In genomic region chr13:114296902-114297301, GRCh38 we compare ENCODE assay signal across 1 cellular context.
TF ChIP-seq lines count a peak whose summit lies in the region.

No MANE protein-coding gene starts in this region.

TF ChIP-seq in GM12878, 131 proteins besides CTCF, POLR2A, EP300 and RAD21 (continued from another document and continues in another):
- no peak for TF ChIP-seq MYB (IDR thresholded peaks at IDR 0.05; ENCODE audit: borderline replicate concordance, low read depth, low read length)
- TF ChIP-seq SMAD5 (IDR thresholded peaks at IDR 0.05; ENCODE audit: low read depth), result no peak
- TF ChIP-seq CEBPZ (IDR thresholded peaks at IDR 0.05; ENCODE audit: low read depth, low read length), result no peak
- peak; percentile 32; the same call in 1 of the 2 replicates for TF ChIP-seq NFIC (IDR thresholded peaks at IDR 0.05; ENCODE audit: low read depth, low read length)
- TF ChIP-seq ZNF384 (IDR thresholded peaks at IDR 0.05; ENCODE audit: borderline replicate concordance, low read depth, low read length), result 0 out of 2 replicates have a peak, but pooled peaks have one; percentile 31
- no peak for TF ChIP-seq HCFC1 (IDR thresholded peaks at IDR 0.05; ENCODE audit: low read length)
- TF ChIP-seq ZNF592 (IDR thresholded peaks at IDR 0.05), result no peak
- TF ChIP-seq USF1 (IDR thresholded peaks at IDR 0.05; ENCODE audit: borderline replicate concordance, extremely low read length, insufficient read depth, low read depth, low read length), result no peak
- no peak for TF ChIP-seq PRDM15 (CRISPR knock-in tag; IDR thresholded peaks at IDR 0.05)
- TF ChIP-seq USF2 (IDR thresholded peaks at IDR 0.05; ENCODE audit: borderline replicate concordance, low read depth, low read length), result no peak
- TF ChIP-seq E2F4 (IDR thresholded peaks at IDR 0.05; ENCODE audit: low read depth, low read length), result no peak
- TF ChIP-seq IRF4 (IDR thresholded peaks at IDR 0.05; ENCODE audit: low read depth, low read length), result 0 out of 2 replicates have a peak, but pooled peaks have one; percentile 20
- no peak for TF ChIP-seq ATF7 (IDR thresholded peaks at IDR 0.05; ENCODE audit: low read depth)
- TF ChIP-seq ZNF687 (IDR thresholded peaks at IDR 0.05), result no peak
- TF ChIP-seq BCLAF1 (IDR thresholded peaks at IDR 0.05), result no peak
- TF ChIP-seq ZNF217 (IDR thresholded peaks at IDR 0.05), result no peak
- TF ChIP-seq YY1 (IDR thresholded peaks at IDR 0.05; ENCODE audit: low read depth, low read length), result no peak
- TF ChIP-seq SP1 (IDR thresholded peaks at IDR 0.05; ENCODE audit: low read depth, low read length), result no peak
- no peak for TF ChIP-seq DPF2 (IDR thresholded peaks at IDR 0.05)
- no peak for TF ChIP-seq CHD2 (IDR thresholded peaks at IDR 0.05; ENCODE audit: borderline replicate concordance, low read depth, low read length)
- TF ChIP-seq ETV6 (conservative IDR thresholded peaks at IDR 0.05 in 1 of 2, IDR thresholded peaks at IDR 0.05 in 1 of 2; ENCODE audit: borderline replicate concordance in 1 of 2, low read depth in 1 of 2), result 0 out of 4 replicates have a peak, but pooled peaks of 1 of the 2 experiments have one; percentile 33
- TF ChIP-seq RCOR1 (conservative IDR thresholded peaks at IDR 0.05; ENCODE audit: low read depth, low read length), result no peak
- TF ChIP-seq ZNF274 (IDR thresholded peaks at IDR 0.05; ENCODE audit: insufficient read depth, insufficient read length), result no peak
- TF ChIP-seq NFXL1 (IDR thresholded peaks at IDR 0.05; ENCODE audit: borderline replicate concordance), result no peak
- peak; percentile 55; the same call in 1 of the 2 replicates for TF ChIP-seq TAF1 (IDR thresholded peaks at IDR 0.05; ENCODE audit: borderline replicate concordance, low read depth, low read length)
- no peak for TF ChIP-seq RELB (IDR thresholded peaks at IDR 0.05; ENCODE audit: low read depth)
- TF ChIP-seq MEF2B (IDR thresholded peaks at IDR 0.05; ENCODE audit: partially characterized antibody, poor library complexity, severe bottlenecking), result no peak
- TF ChIP-seq TBL1XR1 (IDR thresholded peaks at IDR 0.05; ENCODE audit: low read depth, low read length), result no peak
- no peak for TF ChIP-seq IKZF2 (IDR thresholded peaks at IDR 0.05)
- no peak for TF ChIP-seq CREM (IDR thresholded peaks at IDR 0.05; ENCODE audit: low read depth)
- TF ChIP-seq HDAC6 (IDR thresholded peaks at IDR 0.05; ENCODE audit: unreplicated experiment), result no peak
